In the genomic region with DNA sequence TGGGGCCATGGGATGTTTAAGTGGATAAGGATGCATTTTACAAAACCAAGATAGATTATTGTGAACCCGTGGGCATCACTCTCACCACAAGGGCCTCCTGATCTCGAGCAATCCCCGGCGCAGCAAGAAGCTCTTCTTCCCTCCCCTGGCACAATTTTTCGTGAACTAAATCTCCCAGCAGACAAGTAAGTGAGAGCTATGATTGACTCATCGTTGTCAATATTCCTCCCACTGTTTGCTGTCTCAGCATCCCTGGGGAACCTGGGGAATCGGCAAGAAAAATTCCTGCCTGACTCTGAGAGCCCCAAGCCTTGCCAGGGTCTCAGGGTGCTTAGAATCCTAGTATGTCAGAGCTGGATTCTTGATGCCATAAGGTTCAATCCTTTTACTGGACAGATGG, we compare ENCODE assay signal across 22 cellular contexts.
"Had no signal": no experiment of that assay in that cellular context is flagged by ENCODE, and none has a peak within 500 bp of the region (broad histone marks: within the 10 kb centered on the region; RNA-seq: fewer than 3 reads in every experiment).

No MANE protein-coding gene starts in this region.

- H3K9me3 Mint-ChIP-seq: nephron; stimulated activated naive B cell treated with anti-CD40 and anti-IgM and Interleukin-4, amounts not matched to agents 10 μg/mL and 1 μg/mL and 100 μg/mL, for 72 hours; stimulated activated naive CD8-positive, alpha-beta T cell treated with anti-CD3 and anti-CD28 coated beads, Interleukin-15, amount 100 ng/mL, for 72 hours had no signal

- H3K27ac ChIP-seq: cardiac muscle cell, colonic mucosa, heart right ventricle, left ventricle myocardium inferior, lower lobe of right lung, neutrophil, right atrium auricular region, thoracic aorta, transverse colon had no signal

- H3K4me1 ChIP-seq: colonic mucosa, heart right ventricle, left ventricle myocardium inferior, right atrium auricular region, transverse colon had no signal

- H3K36me3 Mint-ChIP-seq: memory B cell; naive B cell; stimulated activated naive B cell treated with anti-CD40 and anti-IgM and Interleukin-4, amounts not matched to agents 10 μg/mL and 1 μg/mL and 100 μg/mL, for 72 hours had no signal

- H3K4me3 Mint-ChIP-seq: memory B cell; naive B cell; nephron; stimulated activated naive B cell treated with anti-CD40 and anti-IgM and Interleukin-4, amounts not matched to agents 10 μg/mL and 1 μg/mL and 100 μg/mL, for 72 hours; stimulated activated naive CD8-positive, alpha-beta T cell treated with anti-CD3 and anti-CD28 coated beads, Interleukin-15, amount 100 ng/mL, for 72 hours had no signal

- ATAC-seq: heart right ventricle; left cardiac atrium; lower lobe of right lung; stimulated activated naive B cell treated with anti-CD40 and anti-IgM and Interleukin-4, amounts not matched to agents 10 μg/mL and 1 μg/mL and 100 μg/mL, for 72 hours; stimulated activated naive CD8-positive, alpha-beta T cell treated with anti-CD3 and anti-CD28 coated beads, Interleukin-15, amount 100 ng/mL, for 72 hours had no signal

- H3K36me3 ChIP-seq: cardiac muscle cell, colonic mucosa, heart right ventricle, left ventricle myocardium inferior, lower lobe of right lung, neutrophil, right atrium auricular region, thoracic aorta, transverse colon had no signal

- H3K27ac Mint-ChIP-seq: memory B cell; naive B cell; nephron; stimulated activated naive B cell treated with anti-CD40 and anti-IgM and Interleukin-4, amounts not matched to agents 10 μg/mL and 1 μg/mL and 100 μg/mL, for 72 hours; stimulated activated naive CD8-positive, alpha-beta T cell treated with anti-CD3 and anti-CD28 coated beads, Interleukin-15, amount 100 ng/mL, for 72 hours had no signal

- DNase-seq: colonic mucosa; dermis blood vessel endothelial cell; erythroblast; heart right ventricle; hypothalamus; left cardiac atrium; left ventricle myocardium inferior; lower lobe of right lung; naive B cell; posterior cingulate gyrus; stimulated activated CD4-positive, alpha-beta T cell treated with anti-CD3 and anti-CD28 coated beads, Interleukin-2, amount 100 ng/mL, for 24 hours; stimulated activated CD4-positive, alpha-beta T cell treated with anti-CD3 and anti-CD28 coated beads, Interleukin-4, amount 100 ng/mL, for 4 hours; stimulated activated naive B cell treated with anti-CD40 and anti-IgM and Interleukin-4, amounts not matched to agents 10 μg/mL and 1 μg/mL and 100 μg/mL, for 72 hours; stimulated activated naive CD8-positive, alpha-beta T cell treated with anti-CD3 and anti-CD28 coated beads, Interleukin-15, amount 100 ng/mL, for 72 hours; substantia nigra; transverse colon had no signal

- H3K4me3 ChIP-seq: cardiac muscle cell, colonic mucosa, heart right ventricle, left ventricle myocardium inferior, lower lobe of right lung, right atrium auricular region, thoracic aorta, transverse colon had no signal

- H3K9me3 ChIP-seq: colonic mucosa, heart right ventricle, left ventricle myocardium inferior, lower lobe of right lung, neutrophil, right atrium auricular region, thoracic aorta, transverse colon had no signal

- H3K4me1 Mint-ChIP-seq: memory B cell; naive B cell; nephron; stimulated activated naive B cell treated with anti-CD40 and anti-IgM and Interleukin-4, amounts not matched to agents 10 μg/mL and 1 μg/mL and 100 μg/mL, for 72 hours; stimulated activated naive CD8-positive, alpha-beta T cell treated with anti-CD3 and anti-CD28 coated beads, Interleukin-15, amount 100 ng/mL, for 72 hours had no signal

- H3K27me3 ChIP-seq: cardiac muscle cell, colonic mucosa, right atrium auricular region had no signal
